ENCODE assay signal across 16 cellular contexts in genomic region chr6:80104520-80104919, GRCh38. TPM values are rescaled to one million over a fixed set of nuclear protein-coding genes. Genes with fewer than 3 reads are reported as not detected.
DNase-seq lines count a peak whose midpoint lies in the region; ATAC-seq and TF ChIP-seq lines count a peak whose summit lies in the region.
"Had no signal": no experiment of that assay in that cellular context is flagged by ENCODE, and none has a peak within 500 bp of the region (broad histone marks: within the 10 kb centered on the region; RNA-seq: fewer than 3 reads in every experiment).

No MANE protein-coding gene starts in this region.

- ATAC-seq in GM23338 = no peak
- no peak for ATAC-seq in activated CD8-positive, alpha-beta memory T cell treated with anti-CD3 and anti-CD28 coated beads, Interleukin-2, amount 10 ng/mL, durations not matched to agents 7 days and 5 days

- H3K36me3 Mint-ChIP-seq in GM23338 (ENCODE audit: low read depth) (no peaks in the 10 kb centered on the region; the same call in 2 of the 3 replicates), neural progenitor cell (peaks cover 1% of the 10 kb centered on the region)
- peaks cover 4% of the 10 kb centered on the region for H3K36me3 Mint-ChIP-seq in activated CD8-positive, alpha-beta memory T cell treated with anti-CD3 and anti-CD28 coated beads, Interleukin-2, amount 10 ng/mL, durations not matched to agents 7 days and 5 days
- H3K36me3 Mint-ChIP-seq: CD4-positive, CD25-positive, alpha-beta regulatory T cell had no signal

- H3K79me2 ChIP-seq in GM23338 (replicated peaks; ENCODE audit: insufficient read depth) (peaks cover 23% of the 10 kb centered on the region), OCI-LY3 (ENCODE audit: low read length) (peaks cover 23% of the 10 kb centered on the region), neural progenitor cell (ENCODE audit: low read depth) (peaks cover 28% of the 10 kb centered on the region)

- no peaks in the 10 kb centered on the region for H3K36me3 ChIP-seq in GM23338 (ENCODE audit: insufficient read depth)
- H3K36me3 ChIP-seq in OCI-LY3 (replicated peaks; ENCODE audit: low read depth, low read length) = no peaks in the 10 kb centered on the region
- no peaks in the 10 kb centered on the region for H3K36me3 ChIP-seq in neural progenitor cell
- H3K36me3 ChIP-seq: BE2C had no signal

- H3K4me1 Mint-ChIP-seq in GM23338 (peaks cover 22% of the 10 kb centered on the region), neural progenitor cell (peaks cover 15% of the 10 kb centered on the region)
- H3K4me1 Mint-ChIP-seq in activated CD8-positive, alpha-beta memory T cell treated with anti-CD3 and anti-CD28 coated beads, Interleukin-2, amount 10 ng/mL, durations not matched to agents 7 days and 5 days = peaks cover 20% of the 10 kb centered on the region

- H3K27me3 ChIP-seq in GM23338 (ENCODE audit: insufficient read depth) = no peaks in the 10 kb centered on the region
- H3K27me3 ChIP-seq in OCI-LY3 (ENCODE audit: low read depth, low read length) = no peaks in the 10 kb centered on the region
- peaks cover 4% of the 10 kb centered on the region for H3K27me3 ChIP-seq in neural progenitor cell
- H3K27me3 ChIP-seq: BE2C had no signal

- H3K27ac ChIP-seq in GM23338 (ENCODE audit: low read depth) = no peak overlapping the region
- H3K27ac ChIP-seq in OCI-LY3 (ENCODE audit: low read length) = no peak overlapping the region
- H3K27ac ChIP-seq in neural progenitor cell = no peak overlapping the region

- H3K9me3 ChIP-seq in OCI-LY3 (ENCODE audit: insufficient read depth, low read length) (no peaks in the 10 kb centered on the region), neural progenitor cell (ENCODE audit: low read depth) (no peaks in the 10 kb centered on the region)
- H3K9me3 ChIP-seq: BE2C had no signal

- no peaks in the 10 kb centered on the region for H3K9me2 ChIP-seq in GM23338 (ENCODE audit: insufficient read depth)

- CTCF ChIA-PET in activated CD8-positive, alpha-beta memory T cell treated with anti-CD3 and anti-CD28 coated beads, Interleukin-2, amount 10 ng/mL, durations not matched to agents 7 days and 5 days (lab: Charles Lee) = interaction anchor here (1.3 to 2.2 kb wide), 2 partner anchors 155 to 158 kb away, joined by 4 to 5 read pairs; partner anchors contain the start of gene ELOVL4

- H3K9ac ChIP-seq in OCI-LY3 (ENCODE audit: low read length) (no peak overlapping the region), neural progenitor cell (no peak overlapping the region)

- TF ChIP-seq CTCF in GM23338 (conservative IDR thresholded peaks at IDR 0.05; ENCODE audit: low read depth in 2 of 2) (no peak), OCI-LY3 (IDR thresholded peaks at IDR 0.05; ENCODE audit: low read depth, low read length) (no peak), neural progenitor cell (IDR thresholded peaks at IDR 0.05) (no peak)

- H3F3A ChIP-seq in GM23338 (replicated peaks; ENCODE audit: low read depth) (no peaks in the 10 kb centered on the region), neural progenitor cell (ENCODE audit: low read depth) (peaks cover 4% of the 10 kb centered on the region)

- H3K27me3 Mint-ChIP-seq in GM23338 (ENCODE audit: insufficient read depth, low read depth, poor library complexity) (peaks cover 6% of the 10 kb centered on the region), neural progenitor cell (ENCODE audit: insufficient read depth, low read depth) (no peaks in the 10 kb centered on the region)
- peaks cover 12% of the 10 kb centered on the region for H3K27me3 Mint-ChIP-seq in activated CD8-positive, alpha-beta memory T cell treated with anti-CD3 and anti-CD28 coated beads, Interleukin-2, amount 10 ng/mL, durations not matched to agents 7 days and 5 days

- H3K4me2 ChIP-seq in GM23338 (no peak overlapping the region), OCI-LY3 (ENCODE audit: low read length) (no peak overlapping the region), neural progenitor cell (no peak overlapping the region)

- H3K27ac Mint-ChIP-seq in GM23338 (no peak overlapping the region), neural progenitor cell (no peak overlapping the region)
- H3K27ac Mint-ChIP-seq in activated CD8-positive, alpha-beta memory T cell treated with anti-CD3 and anti-CD28 coated beads, Interleukin-2, amount 10 ng/mL, durations not matched to agents 7 days and 5 days = no peak overlapping the region
- H3K27ac Mint-ChIP-seq: IgD-negative memory B cell had no signal

- H3K4me3 ChIP-seq in GM23338 = no peak overlapping the region
- H3K4me3 ChIP-seq in OCI-LY3 (ENCODE audit: low read length) = no peak overlapping the region
- H3K4me3 ChIP-seq in neural progenitor cell = no peak overlapping the region

- H3K4me1 ChIP-seq in GM23338 (ENCODE audit: insufficient read depth) (peaks cover 13% of the 10 kb centered on the region), OCI-LY3 (ENCODE audit: low read length) (peaks cover 25% of the 10 kb centered on the region), neural progenitor cell (peaks cover 13% of the 10 kb centered on the region)
- H3K4me1 ChIP-seq: BE2C had no signal

- peaks cover 7% of the 10 kb centered on the region for H4K20me1 ChIP-seq in GM23338 (replicated peaks; ENCODE audit: insufficient read depth)
- H4K20me1 ChIP-seq in OCI-LY3 (ENCODE audit: insufficient read depth, low read length) = no peaks in the 10 kb centered on the region
- H4K20me1 ChIP-seq in neural progenitor cell (ENCODE audit: low read depth) = peaks cover 8% of the 10 kb centered on the region

- no peak overlapping the region for H3K4me3 Mint-ChIP-seq in GM23338
- no peak overlapping the region for H3K4me3 Mint-ChIP-seq in neural progenitor cell
- H3K4me3 Mint-ChIP-seq in activated CD8-positive, alpha-beta memory T cell treated with anti-CD3 and anti-CD28 coated beads, Interleukin-2, amount 10 ng/mL, durations not matched to agents 7 days and 5 days = no peak overlapping the region

- DNase-seq in GM23338 (ENCODE audit: low spot score) (no peak), neural progenitor cell (ENCODE audit: low spot score) (no peak), glomerular visceral epithelial cell (ENCODE audit: extremely low spot score) (no peak), DMS53 (lab: John Stamatoyannopoulos, UW) (no peak)
- no peak for DNase-seq in activated CD8-positive, alpha-beta memory T cell treated with anti-CD3 and anti-CD28 coated beads, Interleukin-2, amount 10 ng/mL, durations not matched to agents 7 days and 5 days
- DNase-seq: BE2C; C1 segment of cervical spinal cord; CD4-positive, CD25-positive, alpha-beta regulatory T cell; CD8-positive, alpha-beta memory T cell; COR-L47; DMS 273 treated with DMSO at 0.1 percent for 48 hours; GDM1; GOT3; H7 had no signal

- peak overlapping the region; percentile 67; the same call in 1 of the 2 replicates for H2AFZ ChIP-seq in GM23338
- peak overlapping the region; percentile 85; the same call in 1 of the 2 replicates for H2AFZ ChIP-seq in OCI-LY3 (ENCODE audit: low read depth, low read length)
- H2AFZ ChIP-seq in neural progenitor cell (replicated peaks) = peak overlapping the region; percentile 22

- H3K9me3 Mint-ChIP-seq in GM23338 (peaks cover 2% of the 10 kb centered on the region; the same call in 1 of the 3 replicates), neural progenitor cell (no peaks in the 10 kb centered on the region)
- H3K9me3 Mint-ChIP-seq in activated CD8-positive, alpha-beta memory T cell treated with anti-CD3 and anti-CD28 coated beads, Interleukin-2, amount 10 ng/mL, durations not matched to agents 7 days and 5 days (ENCODE audit: low read depth) = no peaks in the 10 kb centered on the region
- H3K9me3 Mint-ChIP-seq: CD8-positive, alpha-beta memory T cell; IgD-negative memory B cell had no signal

TF ChIP-seq in GM23338, 12 proteins besides CTCF, POLR2A, EP300 and RAD21 (continues in another document):
- TF ChIP-seq ETS1 (IDR thresholded peaks at IDR 0.05) (no peak), ZNF331 (CRISPR knock-in tag; IDR thresholded peaks at IDR 0.05; ENCODE audit: low read depth) (no peak), REST (IDR thresholded peaks at IDR 0.05; ENCODE audit: unreplicated experiment) (no peak), NANOG (IDR thresholded peaks at IDR 0.05; ENCODE audit: borderline replicate concordance) (no peak)

RNA-seq across cellular contexts. Expression of gene BCKDHB, which starts 2.0 kb away (rescaled TPM):
- 29.2 and 32.1 TPM in 2 replicates for total RNA-seq in GM23338 (2014; rRNA removed; shearing (Covaris generic))
- polyA plus RNA-seq in GM23338 (2016; fragmentation: Nextera tagmentation; extraction: Ambion mirVana) = 39.0 and 42.7 TPM in 2 replicates
- total RNA-seq in neural progenitor cell (ENCODE audit: low replicate concordance) = 48.2 and 48.5 TPM in 2 replicates
- 10 to 100 TPM; 13.9 to 16.8 TPM for total RNA-seq in activated CD8-positive, alpha-beta memory T cell treated with anti-CD3 and anti-CD28 coated beads, Interleukin-2, amount 10 ng/mL, durations not matched to agents 7 days and 5 days

Comparison
In these comparisons a context has a peak if more than half of its experiments do, and no peak if none do; other contexts are left out.
1. H2AFZ ChIP-seq: peak in every context shown above with its lines; median percentile 85 in OCI-LY3; 67 in GM23338; 22 in neural progenitor cell.